1 cellular context compared by ENCODE assay signal in the genomic region with DNA sequence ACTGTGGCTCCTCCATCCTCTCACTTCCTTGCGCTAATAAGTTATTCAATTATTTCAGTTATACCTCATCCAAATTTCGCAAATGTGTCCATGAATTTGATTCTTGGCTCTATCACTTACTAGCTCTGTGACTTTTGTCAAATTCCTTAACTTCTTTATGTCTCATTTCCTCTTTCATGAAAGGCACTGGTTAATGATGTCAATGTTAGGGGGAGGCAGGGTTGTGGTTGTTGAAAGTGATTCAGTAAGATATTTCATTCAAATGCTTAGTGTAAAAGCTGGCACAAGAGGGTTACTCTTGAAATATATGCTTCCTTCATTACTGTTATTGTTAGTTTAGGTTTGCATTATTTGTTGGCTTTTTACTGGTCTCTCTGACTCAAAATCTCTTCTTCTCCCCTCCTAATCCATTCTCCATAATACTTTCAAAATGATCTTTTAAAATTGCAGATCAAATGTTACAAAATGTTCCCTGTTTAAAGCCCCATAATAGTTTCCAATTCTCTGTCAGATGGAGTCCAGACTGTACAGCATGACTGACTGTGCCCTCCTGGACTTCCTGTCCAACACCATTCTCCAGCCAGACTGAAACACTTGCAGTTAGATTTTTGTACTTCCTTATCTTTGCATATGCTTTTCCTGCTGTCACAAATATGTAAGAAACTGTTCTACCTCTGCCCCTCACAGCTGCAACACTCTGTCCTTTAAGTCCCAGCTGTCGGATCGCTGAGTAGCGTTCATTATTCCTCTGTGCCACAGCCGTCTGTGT.
TF ChIP-seq lines count a peak whose summit lies in the region.

No MANE protein-coding gene starts in this region.

TF ChIP-seq in WTC11, 78 proteins besides CTCF, POLR2A, EP300 and RAD21 (continued from another document):
- TF ChIP-seq, protein P1, sequence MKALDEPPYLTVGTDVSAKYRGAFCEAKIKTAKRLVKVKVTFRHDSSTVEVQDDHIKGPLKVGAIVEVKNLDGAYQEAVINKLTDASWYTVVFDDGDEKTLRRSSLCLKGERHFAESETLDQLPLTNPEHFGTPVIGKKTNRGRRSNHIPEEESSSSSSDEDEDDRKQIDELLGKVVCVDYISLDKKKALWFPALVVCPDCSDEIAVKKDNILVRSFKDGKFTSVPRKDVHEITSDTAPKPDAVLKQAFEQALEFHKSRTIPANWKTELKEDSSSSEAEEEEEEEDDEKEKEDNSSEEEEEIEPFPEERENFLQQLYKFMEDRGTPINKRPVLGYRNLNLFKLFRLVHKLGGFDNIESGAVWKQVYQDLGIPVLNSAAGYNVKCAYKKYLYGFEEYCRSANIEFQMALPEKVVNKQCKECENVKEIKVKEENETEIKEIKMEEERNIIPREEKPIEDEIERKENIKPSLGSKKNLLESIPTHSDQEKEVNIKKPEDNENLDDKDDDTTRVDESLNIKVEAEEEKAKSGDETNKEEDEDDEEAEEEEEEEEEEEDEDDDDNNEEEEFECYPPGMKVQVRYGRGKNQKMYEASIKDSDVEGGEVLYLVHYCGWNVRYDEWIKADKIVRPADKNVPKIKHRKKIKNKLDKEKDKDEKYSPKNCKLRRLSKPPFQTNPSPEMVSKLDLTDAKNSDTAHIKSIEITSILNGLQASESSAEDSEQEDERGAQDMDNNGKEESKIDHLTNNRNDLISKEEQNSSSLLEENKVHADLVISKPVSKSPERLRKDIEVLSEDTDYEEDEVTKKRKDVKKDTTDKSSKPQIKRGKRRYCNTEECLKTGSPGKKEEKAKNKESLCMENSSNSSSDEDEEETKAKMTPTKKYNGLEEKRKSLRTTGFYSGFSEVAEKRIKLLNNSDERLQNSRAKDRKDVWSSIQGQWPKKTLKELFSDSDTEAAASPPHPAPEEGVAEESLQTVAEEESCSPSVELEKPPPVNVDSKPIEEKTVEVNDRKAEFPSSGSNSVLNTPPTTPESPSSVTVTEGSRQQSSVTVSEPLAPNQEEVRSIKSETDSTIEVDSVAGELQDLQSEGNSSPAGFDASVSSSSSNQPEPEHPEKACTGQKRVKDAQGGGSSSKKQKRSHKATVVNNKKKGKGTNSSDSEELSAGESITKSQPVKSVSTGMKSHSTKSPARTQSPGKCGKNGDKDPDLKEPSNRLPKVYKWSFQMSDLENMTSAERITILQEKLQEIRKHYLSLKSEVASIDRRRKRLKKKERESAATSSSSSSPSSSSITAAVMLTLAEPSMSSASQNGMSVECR (CRISPR knock-in tag; IDR thresholded peaks at IDR 0.05; ENCODE audit: borderline replicate concordance), result no peak
- TF ChIP-seq ZNF396 (CRISPR knock-in tag; IDR thresholded peaks at IDR 0.05; ENCODE audit: borderline replicate concordance), result no peak
- no peak for TF ChIP-seq OVOL2 (CRISPR knock-in tag; IDR thresholded peaks at IDR 0.05; ENCODE audit: borderline replicate concordance)
- TF ChIP-seq ZNF121 (CRISPR knock-in tag; IDR thresholded peaks at IDR 0.05), result no peak
- TF ChIP-seq, protein P2, sequence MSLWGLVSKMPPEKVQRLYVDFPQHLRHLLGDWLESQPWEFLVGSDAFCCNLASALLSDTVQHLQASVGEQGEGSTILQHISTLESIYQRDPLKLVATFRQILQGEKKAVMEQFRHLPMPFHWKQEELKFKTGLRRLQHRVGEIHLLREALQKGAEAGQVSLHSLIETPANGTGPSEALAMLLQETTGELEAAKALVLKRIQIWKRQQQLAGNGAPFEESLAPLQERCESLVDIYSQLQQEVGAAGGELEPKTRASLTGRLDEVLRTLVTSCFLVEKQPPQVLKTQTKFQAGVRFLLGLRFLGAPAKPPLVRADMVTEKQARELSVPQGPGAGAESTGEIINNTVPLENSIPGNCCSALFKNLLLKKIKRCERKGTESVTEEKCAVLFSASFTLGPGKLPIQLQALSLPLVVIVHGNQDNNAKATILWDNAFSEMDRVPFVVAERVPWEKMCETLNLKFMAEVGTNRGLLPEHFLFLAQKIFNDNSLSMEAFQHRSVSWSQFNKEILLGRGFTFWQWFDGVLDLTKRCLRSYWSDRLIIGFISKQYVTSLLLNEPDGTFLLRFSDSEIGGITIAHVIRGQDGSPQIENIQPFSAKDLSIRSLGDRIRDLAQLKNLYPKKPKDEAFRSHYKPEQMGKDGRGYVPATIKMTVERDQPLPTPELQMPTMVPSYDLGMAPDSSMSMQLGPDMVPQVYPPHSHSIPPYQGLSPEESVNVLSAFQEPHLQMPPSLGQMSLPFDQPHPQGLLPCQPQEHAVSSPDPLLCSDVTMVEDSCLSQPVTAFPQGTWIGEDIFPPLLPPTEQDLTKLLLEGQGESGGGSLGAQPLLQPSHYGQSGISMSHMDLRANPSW (CRISPR knock-in tag; conservative IDR thresholded peaks at IDR 0.05; ENCODE audit: low read depth), result no peak
- no peak for TF ChIP-seq ELF4 (CRISPR knock-in tag; IDR thresholded peaks at IDR 0.05; ENCODE audit: low read depth)
- TF ChIP-seq PRRX2 (CRISPR knock-in tag; IDR thresholded peaks at IDR 0.05), result no peak
- TF ChIP-seq TEAD1 (CRISPR knock-in tag; IDR thresholded peaks at IDR 0.05), result no peak
- TF ChIP-seq, protein P3, sequence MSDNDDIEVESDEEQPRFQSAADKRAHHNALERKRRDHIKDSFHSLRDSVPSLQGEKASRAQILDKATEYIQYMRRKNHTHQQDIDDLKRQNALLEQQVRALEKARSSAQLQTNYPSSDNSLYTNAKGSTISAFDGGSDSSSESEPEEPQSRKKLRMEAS (CRISPR knock-in tag; IDR thresholded peaks at IDR 0.05), result no peak
- no peak for TF ChIP-seq TP53 (CRISPR knock-in tag; IDR thresholded peaks at IDR 0.05)
- TF ChIP-seq, protein P4, sequence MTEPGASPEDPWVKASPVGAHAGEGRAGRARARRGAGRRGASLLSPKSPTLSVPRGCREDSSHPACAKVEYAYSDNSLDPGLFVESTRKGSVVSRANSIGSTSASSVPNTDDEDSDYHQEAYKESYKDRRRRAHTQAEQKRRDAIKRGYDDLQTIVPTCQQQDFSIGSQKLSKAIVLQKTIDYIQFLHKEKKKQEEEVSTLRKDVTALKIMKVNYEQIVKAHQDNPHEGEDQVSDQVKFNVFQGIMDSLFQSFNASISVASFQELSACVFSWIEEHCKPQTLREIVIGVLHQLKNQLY (CRISPR knock-in tag; IDR thresholded peaks at IDR 0.05), result no peak
- TF ChIP-seq, protein P5, sequence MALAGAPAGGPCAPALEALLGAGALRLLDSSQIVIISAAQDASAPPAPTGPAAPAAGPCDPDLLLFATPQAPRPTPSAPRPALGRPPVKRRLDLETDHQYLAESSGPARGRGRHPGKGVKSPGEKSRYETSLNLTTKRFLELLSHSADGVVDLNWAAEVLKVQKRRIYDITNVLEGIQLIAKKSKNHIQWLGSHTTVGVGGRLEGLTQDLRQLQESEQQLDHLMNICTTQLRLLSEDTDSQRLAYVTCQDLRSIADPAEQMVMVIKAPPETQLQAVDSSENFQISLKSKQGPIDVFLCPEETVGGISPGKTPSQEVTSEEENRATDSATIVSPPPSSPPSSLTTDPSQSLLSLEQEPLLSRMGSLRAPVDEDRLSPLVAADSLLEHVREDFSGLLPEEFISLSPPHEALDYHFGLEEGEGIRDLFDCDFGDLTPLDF (CRISPR knock-in tag; IDR thresholded peaks at IDR 0.05), result no peak
- TF ChIP-seq MXD4 (CRISPR knock-in tag; IDR thresholded peaks at IDR 0.05; ENCODE audit: borderline replicate concordance), result no peak
